In the genomic region with DNA sequence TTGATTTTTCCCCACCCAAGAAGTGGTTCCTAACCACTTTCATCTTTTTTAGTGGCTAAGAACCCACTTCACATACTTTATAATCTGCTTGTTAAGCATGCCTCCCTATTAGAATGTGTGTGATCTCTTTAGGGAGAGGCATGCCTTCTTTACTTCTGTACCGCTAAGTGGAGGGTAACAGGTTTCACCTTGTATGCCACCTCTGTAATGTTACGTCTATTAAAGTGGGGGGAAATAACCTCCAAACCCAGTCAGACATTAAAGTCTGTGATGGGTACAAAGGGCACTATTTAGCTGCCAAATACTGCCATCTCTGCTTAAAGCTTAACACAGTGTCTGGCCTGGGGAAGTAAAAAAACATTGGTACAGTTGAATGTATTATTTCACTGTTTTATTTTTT, we compare ENCODE assay signal across 26 cellular contexts. TPM values are rescaled to one million over a fixed set of nuclear protein-coding genes. Genes with fewer than 3 reads are reported as not detected.
DNase-seq lines count a peak whose midpoint lies in the region; ATAC-seq, FAIRE-seq and TF ChIP-seq lines count a peak whose summit lies in the region.
"Had no signal": no experiment of that assay in that cellular context is flagged by ENCODE, and none has a peak within 500 bp of the region (broad histone marks: within the 10 kb centered on the region; RNA-seq: fewer than 3 reads in every experiment).

No MANE protein-coding gene starts in this region.

- H3K9me3 ChIP-seq in small intestine (ENCODE audit: control insufficient read depth, low read depth): no peaks in the 10 kb centered on the region
- H3K9me3 ChIP-seq: heart right ventricle, MG63 had no signal

- H3K27me3 ChIP-seq in small intestine (ENCODE audit: control insufficient read depth in 2 of 2, insufficient read depth in 2 of 2, low read length in 2 of 2): no peaks in the 10 kb centered on the region
- H3K27me3 ChIP-seq: heart right ventricle, MG63 had no signal

- peaks cover 44% of the 10 kb centered on the region for H3K4me1 Mint-ChIP-seq in activated T-cell treated with anti-CD3 and anti-CD28 coated beads, Interleukin-2, amount 50 U/mL, for 4 hours (ENCODE audit: low read depth)
- peaks cover 54 to 56% (median 55%) of the 10 kb centered on the region in 3 donors for H3K4me1 Mint-ChIP-seq in T-cell
- H3K4me1 Mint-ChIP-seq: nephron progenitor cell had no signal

- H3K36me3 ChIP-seq in small intestine (ENCODE audit: control insufficient read depth in 2 of 2, insufficient read depth in 2 of 2, low read length in 2 of 2): peaks cover 0 to 2% of the 10 kb centered on the region in 2 donors

- ATAC-seq in activated T-cell treated with anti-CD3 and anti-CD28 coated beads, Interleukin-2, amount 50 U/mL, for 4 hours: peak; percentile 21 to 30
- ATAC-seq in T-cell (replicated peaks in 1 of 4) (peak in 3 of 4 experiments; percentile 45 to 90 (median 52)), HG03135 (IDR thresholded peaks at IDR 0.05; ENCODE audit: unreplicated experiment) (no peak)
- ATAC-seq: HCT116 had no signal

- POLR2A ChIA-PET in T-cell (lab: Charles Lee) (interaction anchor here (0.7 to 1.0 kb wide), 2 partner anchors 16 to 483 kb away, joined by 3 to 5 read pairs; no protein-coding TSS in a partner anchor), RWPE1 (lab: Yijun Ruan, JAX; ENCODE audit: low non-redundant PET) (no interaction called here)

- DNase-seq in activated T-cell treated with anti-CD3 and anti-CD28 coated beads, Interleukin-2, amount 50 U/mL, for 4 hours: no peak
- no peak for DNase-seq in activated T-cell treated with anti-CD3 and anti-CD28 coated beads for 4 hours
- DNase-seq in T-cell: no peak
- DNase-seq in small intestine: peak; percentile 6
- no peak for DNase-seq in RWPE1 (ENCODE audit: low spot score)
- no peak for DNase-seq in RKO (ENCODE audit: low spot score)
- DNase-seq: ACHN; activated naive CD4-positive, alpha-beta T cell treated with anti-CD3 and anti-CD28 coated beads, Interleukin-2, amount 10 ng/mL, durations not matched to agents 7 days and 5 days; DMS53; heart right ventricle; MG63; NCI-H1694; NCI-H345; nephron progenitor cell; stimulated activated CD4-positive, alpha-beta T cell treated with anti-CD3 and anti-CD28 coated beads, Interleukin-2, amount 100 ng/mL, for 48 hours; T1000 had no signal

- peaks cover 7% of the 10 kb centered on the region for H3K36me3 Mint-ChIP-seq in activated T-cell treated with anti-CD3 and anti-CD28 coated beads, Interleukin-2, amount 50 U/mL, for 4 hours (ENCODE audit: insufficient read depth)
- H3K36me3 Mint-ChIP-seq in T-cell: peaks cover 14% of the 10 kb centered on the region

- H3K4me3 Mint-ChIP-seq in activated T-cell treated with anti-CD3 and anti-CD28 coated beads, Interleukin-2, amount 50 U/mL, for 4 hours: no peak overlapping the region
- H3K4me3 Mint-ChIP-seq in T-cell: peak overlapping the region in 1 of 3 donors; percentile 11
- H3K4me3 Mint-ChIP-seq: activated naive CD4-positive, alpha-beta T cell treated with anti-CD3 and anti-CD28 coated beads, Interleukin-2, amount 10 ng/mL, durations not matched to agents 7 days and 5 days; memory B cell; nephron progenitor cell had no signal

- no peak overlapping the region for H3K4me3 ChIP-seq in small intestine (ENCODE audit: low read depth in 1 of 2, low read length in 2 of 2)
- H3K4me3 ChIP-seq: heart right ventricle, MG63, SK-N-MC, skin epidermis had no signal

- no peaks in the 10 kb centered on the region for H3K9me3 Mint-ChIP-seq in activated T-cell treated with anti-CD3 and anti-CD28 coated beads, Interleukin-2, amount 50 U/mL, for 4 hours
- H3K9me3 Mint-ChIP-seq in T-cell: no peaks in the 10 kb centered on the region
- H3K9me3 Mint-ChIP-seq: activated naive CD4-positive, alpha-beta T cell treated with anti-CD3 and anti-CD28 coated beads, Interleukin-2, amount 10 ng/mL, durations not matched to agents 7 days and 5 days; memory B cell had no signal

- peak; percentile 65 for FAIRE-seq in islet of Langerhans (lab: Jason Lieb, UNC)
- no peak for FAIRE-seq in small intestine (lab: Jason Lieb, UNC)
- FAIRE-seq: colon, endometrium had no signal

- TF ChIP-seq CTCF in RWPE1 (conservative IDR thresholded peaks at IDR 0.05; ENCODE audit: low read depth): no peak

- H3K27ac ChIP-seq in small intestine (ENCODE audit: low read depth in 1 of 2, low read length in 1 of 2): no peak overlapping the region
- H3K27ac ChIP-seq in RWPE1: no peak overlapping the region
- H3K27ac ChIP-seq: C4-2B, heart right ventricle, SK-N-MC, skin epidermis had no signal

- peak overlapping the region; percentile 20 to 58 for H3K27ac Mint-ChIP-seq in T-cell
- H3K27ac Mint-ChIP-seq: activated naive CD4-positive, alpha-beta T cell treated with anti-CD3 and anti-CD28 coated beads, Interleukin-2, amount 10 ng/mL, durations not matched to agents 7 days and 5 days; memory B cell; nephron progenitor cell; progenitor cell of endocrine pancreas had no signal

- WGBS in small intestine, 3 donors: 34 to 53% (median 48%) methylated on average over 2 of the region's 2 CpGs

- H3K4me1 ChIP-seq in small intestine (ENCODE audit: control insufficient read depth in 2 of 2, insufficient read depth in 1 of 2, low read depth in 1 of 2, low read length in 1 of 2): peaks cover 0 to 4% of the 10 kb centered on the region in 2 donors

- CTCF ChIA-PET in T-cell (lab: Charles Lee): interaction anchor here (0.6 to 1.6 kb wide), 5 partner anchors 24 to 1076 kb away, joined by 3 to 7 read pairs (median 4); no protein-coding TSS in a partner anchor
- CTCF ChIA-PET in RWPE1 (lab: Yijun Ruan, JAX): no interaction called here

- H3K27me3 Mint-ChIP-seq in activated T-cell treated with anti-CD3 and anti-CD28 coated beads, Interleukin-2, amount 50 U/mL, for 4 hours (ENCODE audit: low read depth): no peaks in the 10 kb centered on the region
- no peaks in the 10 kb centered on the region for H3K27me3 Mint-ChIP-seq in T-cell
- H3K27me3 Mint-ChIP-seq: activated naive CD4-positive, alpha-beta T cell treated with anti-CD3 and anti-CD28 coated beads, Interleukin-2, amount 10 ng/mL, durations not matched to agents 7 days and 5 days; memory B cell; progenitor cell of endocrine pancreas had no signal

RNA-seq across cellular contexts. Expression of a gene that starts 51.9 kb away (rescaled TPM):
- total RNA-seq in activated T-cell treated with anti-CD3 and anti-CD28 coated beads, Interleukin-2, amount 50 U/mL, for 4 hours: 10 to 100 TPM; 44.9 to 53.5 (median 46.0) TPM
- 100 to 1,000 TPM in 3 of 5 donors, 10 to 100 TPM in 2; 88.0 to 161 (median 101) TPM for total RNA-seq in T-cell
- polyA plus RNA-seq in small intestine: 10 to 100 TPM; 12.8 to 13.4 (median 13.2) TPM
